Comparison of ENCODE assay signal across 8 cellular contexts in genomic region chr6:28981391-28981832, GRCh38. TPM values are rescaled to one million over a fixed set of nuclear protein-coding genes. Genes with fewer than 3 reads are reported as not detected.
DNase-seq lines count a peak whose midpoint lies in the region; ATAC-seq and TF ChIP-seq lines count a peak whose summit lies in the region.

No MANE protein-coding gene starts in this region.

- no peaks in the 10 kb centered on the region for H3K79me2 ChIP-seq in SU-DHL-6 (ENCODE audit: insufficient read depth, low read length)

- DNase-seq in AG04450 (ENCODE audit: low read depth, low spot score): no peak
- DNase-seq in MG63: peak; percentile 31
- peak; percentile 65 for DNase-seq in activated naive CD8-positive, alpha-beta T cell treated with anti-CD3 and anti-CD28 coated beads, Interleukin-2, amount 10 ng/mL, durations not matched to agents 7 days and 5 days
- peak; percentile 56 for DNase-seq in left ventricle myocardium inferior
- no peak for DNase-seq in retinal pigment epithelial cell (ENCODE audit: low read depth)
- peak; percentile 72 to 86 for DNase-seq in aorta

- H3K4me3 ChIP-seq in AG04450 (ENCODE audit: low read depth, low read length) (peak overlapping the region; percentile 67), MG63 (peak overlapping the region; percentile 74), SU-DHL-6 (ENCODE audit: insufficient read depth, low read length, poor library complexity, severe bottlenecking) (peak overlapping the region; percentile 92), left ventricle myocardium inferior (peak overlapping the region; percentile 75), retinal pigment epithelial cell (ENCODE audit: low read length) (peak overlapping the region; percentile 86), aorta (ENCODE audit: low read length in 2 of 2) (peak overlapping the region; percentile 47 to 95)

- H3K27me3 ChIP-seq in AG04450 (ENCODE audit: control insufficient read depth, insufficient read depth, low read length) (no peaks in the 10 kb centered on the region), MG63 (no peaks in the 10 kb centered on the region), SU-DHL-6 (ENCODE audit: low read length) (no peaks in the 10 kb centered on the region), left ventricle myocardium inferior (ENCODE audit: low read depth) (peaks cover 22% of the 10 kb centered on the region), aorta (ENCODE audit: control insufficient read depth in 1 of 2, insufficient read depth in 2 of 2, low read length in 1 of 2) (no peaks in the 10 kb centered on the region)

- no peaks in the 10 kb centered on the region for H3K36me3 ChIP-seq in MG63
- H3K36me3 ChIP-seq in SU-DHL-6 (ENCODE audit: low read length): no peaks in the 10 kb centered on the region
- H3K36me3 ChIP-seq in left ventricle myocardium inferior: no peaks in the 10 kb centered on the region
- H3K36me3 ChIP-seq in aorta (ENCODE audit: control insufficient read depth in 1 of 2, insufficient read depth in 2 of 2, low read length in 1 of 2): no peaks in the 10 kb centered on the region

- POLR2A ChIA-PET in AG04450 (lab: Yijun Ruan, JAX): interaction anchor here (0.6 to 1.0 kb wide), 3 partner anchors 30 to 86 kb away, joined by 3 to 6 read pairs (median 3); no protein-coding TSS in a partner anchor
- POLR2A ChIA-PET in activated naive CD8-positive, alpha-beta T cell treated with anti-CD3 and anti-CD28 coated beads, Interleukin-2, amount 10 ng/mL, durations not matched to agents 7 days and 5 days (lab: Charles Lee): interaction anchor here (0.7 to 3.0 kb wide), 6 partner anchors 30 to 839 kb away, joined by 3 to 9 read pairs (median 6); partner anchors contain the start of gene ZKSCAN8

- ATAC-seq in GM21360 (IDR thresholded peaks at IDR 0.05; ENCODE audit: unreplicated experiment): peak; percentile 29
- peak; percentile 35 for ATAC-seq in activated naive CD8-positive, alpha-beta T cell treated with anti-CD3 and anti-CD28 coated beads, Interleukin-2, amount 10 ng/mL, durations not matched to agents 7 days and 5 days (ENCODE audit: low read depth)
- ATAC-seq in aorta (ENCODE audit: low FRiP score): peak; percentile 89

- H3K9ac ChIP-seq in SU-DHL-6 (ENCODE audit: low read length): peak overlapping the region; percentile 45

- H3K27ac Mint-ChIP-seq in activated naive CD8-positive, alpha-beta T cell treated with anti-CD3 and anti-CD28 coated beads, Interleukin-2, amount 10 ng/mL, durations not matched to agents 7 days and 5 days: peak overlapping the region; percentile 87

- no peak overlapping the region for H3K27ac ChIP-seq in AG04450 (ENCODE audit: low read depth, low read length)
- peak overlapping the region; percentile 42 for H3K27ac ChIP-seq in SU-DHL-6 (ENCODE audit: low read depth, low read length)
- peak overlapping the region; percentile 79 for H3K27ac ChIP-seq in left ventricle myocardium inferior (replicated peaks)
- H3K27ac ChIP-seq in aorta (ENCODE audit: low read depth in 1 of 2, low read length in 2 of 2): no peak overlapping the region

- H3K4me1 Mint-ChIP-seq in activated naive CD8-positive, alpha-beta T cell treated with anti-CD3 and anti-CD28 coated beads, Interleukin-2, amount 10 ng/mL, durations not matched to agents 7 days and 5 days: peaks cover 46% of the 10 kb centered on the region

- CTCF ChIA-PET in AG04450 (lab: Charles Lee): interaction anchor here (0.7 to 1.5 kb wide), 10 partner anchors 11 to 631 kb away, joined by 3 to 7 read pairs (median 4); no protein-coding TSS in a partner anchor

- 0% methylated on average over 14 of the region's 14 CpGs for WGBS in aorta, 2 donors

- H3K4me2 ChIP-seq in SU-DHL-6 (ENCODE audit: low read depth, low read length, poor library complexity, severe bottlenecking): peak overlapping the region; percentile 89

- intact Hi-C loops in left ventricle myocardium inferior (cut with micrococcal nuclease): loop anchor here (5.0 kb wide), 1 partner anchor 39 kb away; no protein-coding TSS in a partner anchor
- intact Hi-C loops in aorta (cut with DNase I): loop anchor here (5.0 to 10.0 kb wide), 4 partner anchors 99 to 1087 kb away; a partner anchor contains a TSS

- peak overlapping the region; percentile 72 for H2AFZ ChIP-seq in SU-DHL-6 (ENCODE audit: low read depth, low read length, severe bottlenecking)

- peaks cover 22% of the 10 kb centered on the region for H3F3A ChIP-seq in SU-DHL-6 (ENCODE audit: insufficient read depth)

- peaks cover 3% of the 10 kb centered on the region for H3K36me3 Mint-ChIP-seq in activated naive CD8-positive, alpha-beta T cell treated with anti-CD3 and anti-CD28 coated beads, Interleukin-2, amount 10 ng/mL, durations not matched to agents 7 days and 5 days

- H3K4me1 ChIP-seq in left ventricle myocardium inferior (peaks cover 30% of the 10 kb centered on the region), aorta (ENCODE audit: control insufficient read depth in 1 of 2, insufficient read depth in 2 of 2, low read length in 2 of 2) (peaks cover 0 to 2% of the 10 kb centered on the region in 2 donors)

- no peaks in the 10 kb centered on the region for H4K20me1 ChIP-seq in SU-DHL-6 (ENCODE audit: low read depth, low read length)

- peaks cover 46% of the 10 kb centered on the region for H3K27me3 Mint-ChIP-seq in activated naive CD8-positive, alpha-beta T cell treated with anti-CD3 and anti-CD28 coated beads, Interleukin-2, amount 10 ng/mL, durations not matched to agents 7 days and 5 days

- no peaks in the 10 kb centered on the region for H3K9me3 Mint-ChIP-seq in activated naive CD8-positive, alpha-beta T cell treated with anti-CD3 and anti-CD28 coated beads, Interleukin-2, amount 10 ng/mL, durations not matched to agents 7 days and 5 days

- H3K9me3 ChIP-seq in AG04450 (ENCODE audit: control insufficient read depth, insufficient read depth, low read length) (peaks cover 5% of the 10 kb centered on the region; the same call in 1 of the 2 replicates), MG63 (no peaks in the 10 kb centered on the region), SU-DHL-6 (ENCODE audit: insufficient read depth, low read length) (no peaks in the 10 kb centered on the region), left ventricle myocardium inferior (replicated peaks) (no peaks in the 10 kb centered on the region), aorta (ENCODE audit: control insufficient read depth, low read length) (no peaks in the 10 kb centered on the region)

- H3K9me2 ChIP-seq in SU-DHL-6 (replicated peaks; ENCODE audit: insufficient read depth, low read length): no peaks in the 10 kb centered on the region

- TF ChIP-seq CTCF in AG04450 (IDR thresholded peaks at IDR 0.05; ENCODE audit: low read depth, low read length) (no peak), SU-DHL-6 (IDR thresholded peaks at IDR 0.05; ENCODE audit: insufficient read depth, low read length, poor library complexity, severe bottlenecking) (no peak), left ventricle myocardium inferior (IDR thresholded peaks at IDR 0.05; ENCODE audit: borderline replicate concordance) (no peak), retinal pigment epithelial cell (conservative IDR thresholded peaks at IDR 0.05; ENCODE audit: low read depth, low read length) (no peak)

- peak overlapping the region; percentile 91 for H3K4me3 Mint-ChIP-seq in activated naive CD8-positive, alpha-beta T cell treated with anti-CD3 and anti-CD28 coated beads, Interleukin-2, amount 10 ng/mL, durations not matched to agents 7 days and 5 days

RNA-seq across cellular contexts. Expression of gene ZNF311, which starts 23.7 kb away (rescaled TPM):
- polyA plus RNA-seq in AG04450 (2011; rRNA removed) (0.63 and 0.77 TPM in 2 replicates), aorta (1 to 10 TPM in 1 of 2 donors, under 1 TPM in 1; 0.75 to 1.2 TPM)
- polyA minus RNA-seq in AG04450 (2011; rRNA and poly(A)+ RNA removed): 0.56 and 0.78 TPM in 2 replicates
- total RNA-seq in MG63 (2014; rRNA removed; shearing (Covaris generic); ENCODE audit: low replicate concordance): 1.4 TPM in 2 replicates
- total RNA-seq in activated naive CD8-positive, alpha-beta T cell treated with anti-CD3 and anti-CD28 coated beads, Interleukin-2, amount 10 ng/mL, durations not matched to agents 7 days and 5 days: under 1 TPM; 0.45 to 0.47 TPM
- total RNA-seq in left ventricle myocardium inferior (0.36 TPM), aorta (1 to 10 TPM in 1 of 2 donors, under 1 TPM in 1; 0.62 to 1.1 TPM)

RNA-seq across cellular contexts. Expression of gene TRIM27, which starts 57.6 kb away (rescaled TPM):
- polyA plus RNA-seq in AG04450 (2011; rRNA removed) (62.0 and 73.8 TPM in 2 replicates), aorta (10 to 100 TPM; 19.3 to 38.8 TPM)
- 89.7 and 93.0 TPM in 2 replicates for polyA minus RNA-seq in AG04450 (2011; rRNA and poly(A)+ RNA removed)
- 46.5 and 56.2 TPM in 2 replicates for total RNA-seq in MG63 (2014; rRNA removed; shearing (Covaris generic); ENCODE audit: low replicate concordance)
- total RNA-seq in activated naive CD8-positive, alpha-beta T cell treated with anti-CD3 and anti-CD28 coated beads, Interleukin-2, amount 10 ng/mL, durations not matched to agents 7 days and 5 days: 10 to 100 TPM; 64.4 to 67.1 TPM
- total RNA-seq in left ventricle myocardium inferior (17.8 TPM), aorta (10 to 100 TPM; 42.0 to 56.0 TPM)

Comparison
In these comparisons a context has a peak if more than half of its experiments do, and no peak if none do; other contexts are left out.
1. DNase-seq: peak in MG63 (single experiment), activated naive CD8-positive, alpha-beta T cell treated with anti-CD3 and anti-CD28 coated beads, Interleukin-2, amount 10 ng/mL, durations not matched to agents 7 days and 5 days (single experiment), left ventricle myocardium inferior (single experiment) and aorta (2 of 2); none in AG04450 (single experiment) and retinal pigment epithelial cell (single experiment).
2. H3K27ac ChIP-seq: peak in SU-DHL-6 (single experiment) and left ventricle myocardium inferior (single experiment); none in AG04450 (single experiment) and aorta (0 of 2).
3. ATAC-seq: peak in every context shown above with its lines; median percentile 89 in aorta; 35 in activated naive CD8-positive, alpha-beta T cell treated with anti-CD3 and anti-CD28 coated beads, Interleukin-2, amount 10 ng/mL, durations not matched to agents 7 days and 5 days; 29 in GM21360.
4. Peak in every context shown above with its lines, with median percentiles within 50 percentile points of each other: H3K4me3 ChIP-seq.